10 cellular contexts compared by ENCODE assay signal in the genomic region with DNA sequence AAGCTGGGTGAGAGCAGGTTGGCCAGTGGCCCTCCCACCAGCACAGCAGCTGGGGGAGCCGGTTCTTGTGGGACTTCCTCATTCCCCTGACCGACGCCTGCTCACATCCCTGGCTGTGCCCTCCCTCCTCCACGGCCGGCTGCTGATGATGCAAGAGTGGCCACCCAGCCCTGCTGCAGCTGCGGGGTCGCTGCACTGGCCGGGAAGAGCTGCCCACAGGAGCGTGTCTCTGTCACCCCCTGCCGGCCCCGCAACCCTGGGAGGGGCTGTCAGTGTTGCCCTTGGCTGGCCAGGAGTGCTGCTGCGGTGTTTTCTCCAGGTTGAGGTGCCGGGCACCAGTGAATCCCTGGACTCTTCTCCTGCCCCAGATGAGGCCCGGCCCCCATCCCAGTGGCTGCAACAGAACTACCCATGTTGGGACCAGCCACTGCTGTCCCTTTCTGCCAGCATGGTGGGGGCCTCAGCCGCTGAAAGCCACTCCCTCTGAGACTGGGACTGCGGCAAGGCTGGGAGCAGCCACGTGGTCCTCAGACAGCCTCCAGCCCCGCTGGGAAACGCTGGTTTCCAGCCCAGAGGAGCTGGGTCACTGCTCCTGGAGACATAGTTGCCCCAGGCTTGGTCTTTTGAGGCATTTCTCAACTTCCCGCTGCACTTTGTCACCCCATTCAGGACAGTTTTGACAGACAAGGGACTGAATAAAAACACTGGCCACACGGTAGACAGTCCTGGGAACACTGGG. TPM values are rescaled to one million over a fixed set of nuclear protein-coding genes. Genes with fewer than 3 reads are reported as not detected.
DNase-seq lines count a peak whose midpoint lies in the region; ATAC-seq and TF ChIP-seq lines count a peak whose summit lies in the region.
"Had no signal": no experiment of that assay in that cellular context is flagged by ENCODE, and none has a peak within 500 bp of the region (broad histone marks: within the 10 kb centered on the region; RNA-seq: fewer than 3 reads in every experiment).

No MANE protein-coding gene starts in this region.

- H3K9me2 ChIP-seq in PC-9 (ENCODE audit: insufficient read depth) = no peaks in the 10 kb centered on the region

- intact Hi-C loops in PC-9 (cut with micrococcal nuclease; ENCODE audit: unreplicated experiment) = loop anchor here (2.0 to 5.0 kb wide), 2 partner anchors 34 to 60 kb away; no protein-coding TSS in a partner anchor

- ATAC-seq in HG03025 (IDR thresholded peaks at IDR 0.05; ENCODE audit: low FRiP score, unreplicated experiment) = no peak

- no peaks in the 10 kb centered on the region for H3K36me3 ChIP-seq in PC-9 (ENCODE audit: low read depth)

- TF ChIP-seq CTCF in PC-9 (conservative IDR thresholded peaks at IDR 0.05) = peak; percentile 36

- H3K9me3 Mint-ChIP-seq in activated CD4-positive, alpha-beta memory T cell treated with anti-CD3 and anti-CD28 coated beads, Interleukin-2, amount 10 ng/mL, durations not matched to agents 7 days and 5 days = no peaks in the 10 kb centered on the region

- H3K27me3 ChIP-seq in PC-9 (ENCODE audit: insufficient read depth, low read depth) = no peaks in the 10 kb centered on the region
- H3K27me3 ChIP-seq in mononuclear cell (ENCODE audit: insufficient read depth, low read length) = no peaks in the 10 kb centered on the region

- no peaks in the 10 kb centered on the region for H4K20me1 ChIP-seq in PC-9 (ENCODE audit: insufficient read depth)

- no TSS peak for BruUV-seq in PC-9 (replicated peaks; lab: Mats Ljungman, UMichigan)

- POLR2A ChIA-PET in PC-9 (lab: Charles Lee; ENCODE audit: unreplicated experiment) = interaction anchor here (0.6 to 0.7 kb wide), 3 partner anchors 28 to 99 kb away, joined by 3 to 7 read pairs (median 3); no protein-coding TSS in a partner anchor
- POLR2A ChIA-PET in activated CD4-positive, alpha-beta memory T cell treated with anti-CD3 and anti-CD28 coated beads, Interleukin-2, amount 10 ng/mL, durations not matched to agents 7 days and 5 days (lab: Charles Lee) = no interaction called here

- H3K9me3 ChIP-seq in PC-9 (ENCODE audit: insufficient read depth, low read depth) (no peaks in the 10 kb centered on the region), mononuclear cell (ENCODE audit: low read depth, low read length) (no peaks in the 10 kb centered on the region)

- H3K4me3 ChIP-seq in PC-9 = peak overlapping the region; percentile 38; the same call in 1 of the 2 replicates
- peak overlapping the region; percentile 41 for H3K4me3 ChIP-seq in mononuclear cell (ENCODE audit: low read length)

- no peak overlapping the region; the same call in 1 of the 2 replicates for H2AFZ ChIP-seq in PC-9

- no peak overlapping the region for H3K4me3 Mint-ChIP-seq in activated CD4-positive, alpha-beta memory T cell treated with anti-CD3 and anti-CD28 coated beads, Interleukin-2, amount 10 ng/mL, durations not matched to agents 7 days and 5 days

- H3K4me1 Mint-ChIP-seq in activated CD4-positive, alpha-beta memory T cell treated with anti-CD3 and anti-CD28 coated beads, Interleukin-2, amount 10 ng/mL, durations not matched to agents 7 days and 5 days = no peaks in the 10 kb centered on the region

- H3K4me1 ChIP-seq in PC-9 (replicated peaks; ENCODE audit: insufficient read depth) (peaks cover 25% of the 10 kb centered on the region), mononuclear cell (ENCODE audit: insufficient read depth, low read length) (peaks cover 23% of the 10 kb centered on the region)

- CTCF ChIA-PET in PC-9 (lab: Charles Lee) = interaction anchor here (0.6 to 1.4 kb wide), 3 partner anchors 10 to 108 kb away, joined by 4 to 5 read pairs (median 5); no protein-coding TSS in a partner anchor
- CTCF ChIA-PET in activated CD4-positive, alpha-beta memory T cell treated with anti-CD3 and anti-CD28 coated beads, Interleukin-2, amount 10 ng/mL, durations not matched to agents 7 days and 5 days (lab: Charles Lee) = interaction anchor here (1.8 kb wide), 1 partner anchor 9 kb away, joined by 8 read pairs; the partner anchor contains the start of gene DNLZ

- peak overlapping the region; percentile 81 for H3K27ac ChIP-seq in PC-9
- H3K27ac ChIP-seq: 22Rv1, VCaP had no signal

- no peaks in the 10 kb centered on the region for H3K79me2 ChIP-seq in PC-9 (ENCODE audit: low read depth)

- DNase-seq in NCI-H1417 (lab: John Stamatoyannopoulos, UW) = peak in 2 of 3 experiments; percentile 29 to 53
- DNase-seq in NCI-H1417 treated with DMSO at 0.1 percent for 48 hours (lab: John Stamatoyannopoulos, UW) = no peak
- DNase-seq in PC-9 = peak; percentile 89 to 91
- DNase-seq in dermis microvascular lymphatic vessel endothelial cell (ENCODE audit: low read depth in 2 of 2) = peak; percentile 4 to 33
- no peak for DNase-seq in activated CD4-positive, alpha-beta memory T cell treated with anti-CD3 and anti-CD28 coated beads, Interleukin-2, amount 10 ng/mL, durations not matched to agents 7 days and 5 days
- no peak for DNase-seq in central memory CD4-positive, alpha-beta T cell

- no peak overlapping the region for H3K27ac Mint-ChIP-seq in activated CD4-positive, alpha-beta memory T cell treated with anti-CD3 and anti-CD28 coated beads, Interleukin-2, amount 10 ng/mL, durations not matched to agents 7 days and 5 days

- H3F3A ChIP-seq in PC-9 (ENCODE audit: insufficient read depth, low read depth) = peaks cover 11% of the 10 kb centered on the region; the same call in 1 of the 2 replicates

- no peaks in the 10 kb centered on the region for H3K27me3 Mint-ChIP-seq in activated CD4-positive, alpha-beta memory T cell treated with anti-CD3 and anti-CD28 coated beads, Interleukin-2, amount 10 ng/mL, durations not matched to agents 7 days and 5 days

- no peaks in the 10 kb centered on the region for H3K36me3 Mint-ChIP-seq in activated CD4-positive, alpha-beta memory T cell treated with anti-CD3 and anti-CD28 coated beads, Interleukin-2, amount 10 ng/mL, durations not matched to agents 7 days and 5 days (ENCODE audit: low read depth)

- H3K4me2 ChIP-seq in PC-9 = peak overlapping the region; percentile 78

RNA-seq across cellular contexts. Expression of gene CARD9, which starts 0.7 kb away (rescaled TPM):
- total RNA-seq in PC-9 (2021) = 13.6 and 14.0 TPM in 2 replicates
- total RNA-seq in dermis microvascular lymphatic vessel endothelial cell = 0.13 and 0.26 TPM in 2 replicates
- total RNA-seq in mononuclear cell = 8.5 TPM
- 1 to 10 TPM in 1 of 2 experiments, under 1 TPM in 1; 0.55 to 1.3 TPM for total RNA-seq in activated CD4-positive, alpha-beta memory T cell treated with anti-CD3 and anti-CD28 coated beads, Interleukin-2, amount 10 ng/mL, durations not matched to agents 7 days and 5 days

RNA-seq across cellular contexts. Expression of gene DNLZ, which starts 9.2 kb away (rescaled TPM):
- total RNA-seq in PC-9 (2021) = 9.1 and 19.1 TPM in 2 replicates
- 12.5 and 15.0 TPM in 2 replicates for total RNA-seq in dermis microvascular lymphatic vessel endothelial cell
- 9.0 TPM for total RNA-seq in mononuclear cell
- total RNA-seq in activated CD4-positive, alpha-beta memory T cell treated with anti-CD3 and anti-CD28 coated beads, Interleukin-2, amount 10 ng/mL, durations not matched to agents 7 days and 5 days = 10 to 100 TPM; 11.5 TPM

RNA-seq across cellular contexts. Expression of gene SNAPC4, which starts 27.2 kb away (rescaled TPM):
- total RNA-seq in PC-9 (2021) (13.3 and 14.4 TPM in 2 replicates), dermis microvascular lymphatic vessel endothelial cell (3.5 and 5.6 TPM in 2 replicates), mononuclear cell (3.5 TPM)
- 1 to 10 TPM; 8.8 TPM for total RNA-seq in activated CD4-positive, alpha-beta memory T cell treated with anti-CD3 and anti-CD28 coated beads, Interleukin-2, amount 10 ng/mL, durations not matched to agents 7 days and 5 days

RNA-seq across cellular contexts. Expression of gene ENTR1, which starts 37.7 kb away (rescaled TPM):
- total RNA-seq in PC-9 (2021) (67.9 and 82.9 TPM in 2 replicates), dermis microvascular lymphatic vessel endothelial cell (19.9 and 22.9 TPM in 2 replicates), mononuclear cell (16.2 TPM)
- 10 to 100 TPM; 49.2 to 54.9 TPM for total RNA-seq in activated CD4-positive, alpha-beta memory T cell treated with anti-CD3 and anti-CD28 coated beads, Interleukin-2, amount 10 ng/mL, durations not matched to agents 7 days and 5 days

RNA-seq across cellular contexts. Expression of gene PMPCA, which starts 37.7 kb away (rescaled TPM):
- total RNA-seq in PC-9 (2021) = 78.1 and 86.5 TPM in 2 replicates
- 36.8 and 42.4 TPM in 2 replicates for total RNA-seq in dermis microvascular lymphatic vessel endothelial cell
- 36.6 TPM for total RNA-seq in mononuclear cell
- 10 to 100 TPM; 56.6 to 62.2 TPM for total RNA-seq in activated CD4-positive, alpha-beta memory T cell treated with anti-CD3 and anti-CD28 coated beads, Interleukin-2, amount 10 ng/mL, durations not matched to agents 7 days and 5 days

Comparison
In these comparisons a context has a peak if more than half of its experiments do, and no peak if none do; other contexts are left out.
1. DNase-seq: peak in NCI-H1417 (2 of 3), PC-9 (2 of 2) and dermis microvascular lymphatic vessel endothelial cell (2 of 2); none in NCI-H1417 treated with DMSO at 0.1 percent for 48 hours (single experiment), activated CD4-positive, alpha-beta memory T cell treated with anti-CD3 and anti-CD28 coated beads, Interleukin-2, amount 10 ng/mL, durations not matched to agents 7 days and 5 days (single experiment) and central memory CD4-positive, alpha-beta T cell (single experiment).